20 cellular contexts compared by ENCODE assay signal in genomic region chr9:129469188-129469987, GRCh38.
DNase-seq lines count a peak whose midpoint lies in the region; ATAC-seq and TF ChIP-seq lines count a peak whose summit lies in the region.
"Had no signal": no experiment of that assay in that cellular context is flagged by ENCODE, and none has a peak within 500 bp of the region (broad histone marks: within the 10 kb centered on the region; RNA-seq: fewer than 3 reads in every experiment).

No MANE protein-coding gene starts in this region.

- H3K27ac Mint-ChIP-seq in endodermal cell: peak overlapping the region; percentile 71
- H3K27ac Mint-ChIP-seq: effector memory CD8-positive, alpha-beta T cell; stimulated activated naive B cell treated with anti-CD40 and anti-IgM and Interleukin-4, amounts not matched to agents 10 μg/mL and 1 μg/mL and 100 μg/mL, for 72 hours had no signal

- no peaks in the 10 kb centered on the region for H3K27me3 Mint-ChIP-seq in endodermal cell (ENCODE audit: insufficient read depth)

- DNase-seq in Caki2 (ENCODE audit: low read depth) (peak; percentile 58), endodermal cell (peak; percentile 92), dedifferentiated amniotic fluid mesenchymal stem cell (ENCODE audit: extremely low spot score) (no peak), LoVo (ENCODE audit: low spot score) (no peak)
- DNase-seq: activated CD4-positive, CD25-positive, alpha-beta regulatory T cell treated with anti-CD3 and anti-CD28 coated beads, Interleukin-2, amount 50 U/mL, for 72 hours; Calu3; central memory CD4-positive, alpha-beta T cell; effector memory CD8-positive, alpha-beta T cell; head of caudate nucleus; MG63; NCI-H146; Peyer's patch; SK-N-SH; stimulated activated naive B cell treated with anti-CD40 and anti-IgM and Interleukin-4, amounts not matched to agents 10 μg/mL and 1 μg/mL and 100 μg/mL, for 72 hours had no signal

- H3K27me3 ChIP-seq in HUES64 (ENCODE audit: insufficient read depth, low read length): no peaks in the 10 kb centered on the region
- no peaks in the 10 kb centered on the region for H3K27me3 ChIP-seq in endodermal cell (ENCODE audit: control insufficient read depth, insufficient read depth, low read length, poor library complexity, severe bottlenecking)
- H3K27me3 ChIP-seq in neutrophil: no peaks in the 10 kb centered on the region
- H3K27me3 ChIP-seq: adrenal gland, MG63, Peyer's patch, tibial nerve had no signal

- no peak overlapping the region for H3K4me3 Mint-ChIP-seq in endodermal cell
- H3K4me3 Mint-ChIP-seq: effector memory CD8-positive, alpha-beta T cell; stimulated activated naive B cell treated with anti-CD40 and anti-IgM and Interleukin-4, amounts not matched to agents 10 μg/mL and 1 μg/mL and 100 μg/mL, for 72 hours had no signal

- WGBS in HUES64: 54% methylated on average over 20 of the region's 20 CpGs
- 69 to 73% methylated on average over 9 to 20 of the region's 20 CpGs for WGBS in endodermal cell (ENCODE audit: insufficient coverage in 1 of 2, insufficient read length in 1 of 2), 2 experiments

- no peaks in the 10 kb centered on the region for H3K9me3 ChIP-seq in HUES64 (ENCODE audit: insufficient read depth, low read depth, low read length)
- H3K9me3 ChIP-seq in endodermal cell (ENCODE audit: control insufficient read depth, low read length): no peaks in the 10 kb centered on the region
- H3K9me3 ChIP-seq in neutrophil: no peaks in the 10 kb centered on the region
- H3K9me3 ChIP-seq: adrenal gland, MG63, SK-N-SH, tibial nerve had no signal

- H3K36me3 Mint-ChIP-seq in endodermal cell (ENCODE audit: low read depth): no peaks in the 10 kb centered on the region

- peak overlapping the region; percentile 58; the same call in 1 of the 2 replicates for H3K27ac ChIP-seq in HUES64 (ENCODE audit: low read depth, low read length)
- H3K27ac ChIP-seq in endodermal cell (ENCODE audit: low read depth, low read length): peak overlapping the region; percentile 64
- peak overlapping the region; percentile 52 for H3K27ac ChIP-seq in neutrophil
- H3K27ac ChIP-seq: parathyroid adenoma, Peyer's patch, tibial nerve had no signal

- ATAC-seq in GM19351 (IDR thresholded peaks at IDR 0.05; ENCODE audit: unreplicated experiment): no peak
- ATAC-seq: effector memory CD8-positive, alpha-beta T cell; stimulated activated naive B cell treated with anti-CD40 and anti-IgM and Interleukin-4, amounts not matched to agents 10 μg/mL and 1 μg/mL and 100 μg/mL, for 72 hours had no signal

- peak overlapping the region; percentile 48; the same call in 1 of the 2 replicates for H3K9ac ChIP-seq in HUES64 (ENCODE audit: low read depth, low read length)
- no peak overlapping the region for H3K9ac ChIP-seq in endodermal cell (ENCODE audit: extremely low read depth, low read length, poor library complexity, severe bottlenecking)
- H3K9ac ChIP-seq: parathyroid adenoma, SK-N-SH had no signal

- H3K4me1 Mint-ChIP-seq in endodermal cell: peaks cover 9% of the 10 kb centered on the region

- no peaks in the 10 kb centered on the region for H3K36me3 ChIP-seq in HUES64 (ENCODE audit: insufficient read depth, low read length)
- no peaks in the 10 kb centered on the region for H3K36me3 ChIP-seq in endodermal cell (ENCODE audit: control insufficient read depth, insufficient read depth, low read length)
- H3K36me3 ChIP-seq in neutrophil: no peaks in the 10 kb centered on the region
- H3K36me3 ChIP-seq: adrenal gland, MG63, Peyer's patch, tibial nerve had no signal

- H3K4me3 ChIP-seq in HUES64 (ENCODE audit: low read length) (no peak overlapping the region), endodermal cell (ENCODE audit: low read length) (no peak overlapping the region), neutrophil (ENCODE audit: low read depth in 1 of 2, low read length in 1 of 2) (no peak overlapping the region)
- H3K4me3 ChIP-seq: adrenal gland, MG63, Peyer's patch, tibial nerve had no signal

- H3K4me1 ChIP-seq in HUES64 (ENCODE audit: insufficient read depth, low read length): peaks cover 17% of the 10 kb centered on the region
- peaks cover 6% of the 10 kb centered on the region for H3K4me1 ChIP-seq in endodermal cell (ENCODE audit: control insufficient read depth, insufficient read depth, low read length)
- peaks cover 12 to 20% of the 10 kb centered on the region in 2 experiments for H3K4me1 ChIP-seq in neutrophil (ENCODE audit: control insufficient read depth in 1 of 2, insufficient read depth in 1 of 2, low read depth in 1 of 2, low read length in 1 of 2)

- TF ChIP-seq CTCF in endodermal cell (conservative IDR thresholded peaks at IDR 0.05) (no peak), neutrophil (IDR thresholded peaks at IDR 0.05) (no peak)

- H3K9me3 Mint-ChIP-seq in endodermal cell: peaks cover 4% of the 10 kb centered on the region
- H3K9me3 Mint-ChIP-seq: effector memory CD8-positive, alpha-beta T cell had no signal

- in situ Hi-C loops in Caki2 (cut with HindIII; ENCODE audit: low pct_unique_long_range_greater_than_20kb, low sequenced_read_pairs): no loop called here

Comparison
In these comparisons a context has a peak if more than half of its experiments do, and no peak if none do; other contexts are left out.
1. DNase-seq: peak in Caki2 (single experiment) and endodermal cell (single experiment); none in dedifferentiated amniotic fluid mesenchymal stem cell (single experiment) and LoVo (single experiment).
2. Peak in every context shown above with its lines, with median percentiles within 50 percentile points of each other: H3K27ac ChIP-seq.